Comparison of ENCODE assay signal across 1 cellular context in genomic region chr10:81514811-81515210, GRCh38.
TF ChIP-seq lines count a peak whose summit lies in the region.

No MANE protein-coding gene starts in this region.

TF ChIP-seq in GM12878, 131 proteins besides CTCF, POLR2A, EP300 and RAD21 (continued from another document):
- TF ChIP-seq, protein P1, sequence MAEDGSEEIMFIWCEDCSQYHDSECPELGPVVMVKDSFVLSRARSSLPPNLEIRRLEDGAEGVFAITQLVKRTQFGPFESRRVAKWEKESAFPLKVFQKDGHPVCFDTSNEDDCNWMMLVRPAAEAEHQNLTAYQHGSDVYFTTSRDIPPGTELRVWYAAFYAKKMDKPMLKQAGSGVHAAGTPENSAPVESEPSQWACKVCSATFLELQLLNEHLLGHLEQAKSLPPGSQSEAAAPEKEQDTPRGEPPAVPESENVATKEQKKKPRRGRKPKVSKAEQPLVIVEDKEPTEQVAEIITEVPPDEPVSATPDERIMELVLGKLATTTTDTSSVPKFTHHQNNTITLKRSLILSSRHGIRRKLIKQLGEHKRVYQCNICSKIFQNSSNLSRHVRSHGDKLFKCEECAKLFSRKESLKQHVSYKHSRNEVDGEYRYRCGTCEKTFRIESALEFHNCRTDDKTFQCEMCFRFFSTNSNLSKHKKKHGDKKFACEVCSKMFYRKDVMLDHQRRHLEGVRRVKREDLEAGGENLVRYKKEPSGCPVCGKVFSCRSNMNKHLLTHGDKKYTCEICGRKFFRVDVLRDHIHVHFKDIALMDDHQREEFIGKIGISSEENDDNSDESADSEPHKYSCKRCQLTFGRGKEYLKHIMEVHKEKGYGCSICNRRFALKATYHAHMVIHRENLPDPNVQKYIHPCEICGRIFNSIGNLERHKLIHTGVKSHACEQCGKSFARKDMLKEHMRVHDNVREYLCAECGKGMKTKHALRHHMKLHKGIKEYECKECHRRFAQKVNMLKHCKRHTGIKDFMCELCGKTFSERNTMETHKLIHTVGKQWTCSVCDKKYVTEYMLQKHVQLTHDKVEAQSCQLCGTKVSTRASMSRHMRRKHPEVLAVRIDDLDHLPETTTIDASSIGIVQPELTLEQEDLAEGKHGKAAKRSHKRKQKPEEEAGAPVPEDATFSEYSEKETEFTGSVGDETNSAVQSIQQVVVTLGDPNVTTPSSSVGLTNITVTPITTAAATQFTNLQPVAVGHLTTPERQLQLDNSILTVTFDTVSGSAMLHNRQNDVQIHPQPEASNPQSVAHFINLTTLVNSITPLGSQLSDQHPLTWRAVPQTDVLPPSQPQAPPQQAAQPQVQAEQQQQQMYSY (CRISPR knock-in tag; IDR thresholded peaks at IDR 0.05) = no peak
- TF ChIP-seq, protein P2, sequence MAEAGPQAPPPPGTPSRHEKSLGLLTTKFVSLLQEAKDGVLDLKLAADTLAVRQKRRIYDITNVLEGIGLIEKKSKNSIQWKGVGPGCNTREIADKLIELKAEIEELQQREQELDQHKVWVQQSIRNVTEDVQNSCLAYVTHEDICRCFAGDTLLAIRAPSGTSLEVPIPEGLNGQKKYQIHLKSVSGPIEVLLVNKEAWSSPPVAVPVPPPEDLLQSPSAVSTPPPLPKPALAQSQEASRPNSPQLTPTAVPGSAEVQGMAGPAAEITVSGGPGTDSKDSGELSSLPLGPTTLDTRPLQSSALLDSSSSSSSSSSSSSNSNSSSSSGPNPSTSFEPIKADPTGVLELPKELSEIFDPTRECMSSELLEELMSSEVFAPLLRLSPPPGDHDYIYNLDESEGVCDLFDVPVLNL (IDR thresholded peaks at IDR 0.05; ENCODE audit: low read depth, low read length) = no peak
- no peak for TF ChIP-seq ZNF217 (IDR thresholded peaks at IDR 0.05)
- TF ChIP-seq SIX5 (IDR thresholded peaks at IDR 0.05; ENCODE audit: low read depth, low read length, severe bottlenecking) = no peak
- TF ChIP-seq YBX1 (IDR thresholded peaks at IDR 0.05) = no peak
- no peak for TF ChIP-seq NBN (IDR thresholded peaks at IDR 0.05)
- no peak for TF ChIP-seq KLF5 (IDR thresholded peaks at IDR 0.05; ENCODE audit: partially characterized antibody)
- TF ChIP-seq MXI1 (IDR thresholded peaks at IDR 0.05; ENCODE audit: low read depth, low read length) = no peak
- TF ChIP-seq BHLHE40 (IDR thresholded peaks at IDR 0.05; ENCODE audit: borderline replicate concordance in 1 of 2, low read depth in 2 of 2, low read length in 1 of 2) = no peak
- TF ChIP-seq, protein P3, sequence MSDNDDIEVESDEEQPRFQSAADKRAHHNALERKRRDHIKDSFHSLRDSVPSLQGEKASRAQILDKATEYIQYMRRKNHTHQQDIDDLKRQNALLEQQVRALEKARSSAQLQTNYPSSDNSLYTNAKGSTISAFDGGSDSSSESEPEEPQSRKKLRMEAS (IDR thresholded peaks at IDR 0.05; ENCODE audit: low read depth, low read length) = no peak
- no peak for TF ChIP-seq SMC3 (IDR thresholded peaks at IDR 0.05; ENCODE audit: borderline replicate concordance, low read length)
